Comparison of ENCODE assay signal across 12 cellular contexts in genomic region chr1:217494767-217495166, GRCh38.
DNase-seq lines count a peak whose midpoint lies in the region; ATAC-seq, FAIRE-seq and TF ChIP-seq lines count a peak whose summit lies in the region.
"Had no signal": no experiment of that assay in that cellular context is flagged by ENCODE, and none has a peak within 500 bp of the region (broad histone marks: within the 10 kb centered on the region; RNA-seq: fewer than 3 reads in every experiment).

No MANE protein-coding gene starts in this region.

- no peaks in the 10 kb centered on the region for H3K9me3 ChIP-seq in endodermal cell (ENCODE audit: control insufficient read depth, low read length)
- H3K9me3 ChIP-seq: right atrium auricular region had no signal

- H3K4me1 Mint-ChIP-seq in endodermal cell: peaks cover 9% of the 10 kb centered on the region

- peak; percentile 58 for ATAC-seq in GM19467 (IDR thresholded peaks at IDR 0.05; ENCODE audit: unreplicated experiment)
- peak; percentile 77 for ATAC-seq in HG02870 (IDR thresholded peaks at IDR 0.05; ENCODE audit: unreplicated experiment)
- peak; percentile 59 for ATAC-seq in HG03457 (IDR thresholded peaks at IDR 0.05; ENCODE audit: unreplicated experiment)

- 100% methylated on average over 2 of the region's 2 CpGs; no CpG with 5 or more reads in 1 of the 2 experiments for WGBS in endodermal cell (ENCODE audit: insufficient coverage in 1 of 2, insufficient read length in 1 of 2), 2 experiments

- H3K27ac Mint-ChIP-seq in endodermal cell: no peak overlapping the region

- H3K36me3 ChIP-seq in endodermal cell (ENCODE audit: control insufficient read depth, insufficient read depth, low read length): no peaks in the 10 kb centered on the region

- no peak for TF ChIP-seq CTCF in endodermal cell (conservative IDR thresholded peaks at IDR 0.05)

- H3K4me1 ChIP-seq in endodermal cell (ENCODE audit: control insufficient read depth, insufficient read depth, low read length): no peaks in the 10 kb centered on the region
- H3K4me1 ChIP-seq: right atrium auricular region had no signal

- FAIRE-seq in GM18507 (lab: Jason Lieb, UNC): peak; percentile 47
- FAIRE-seq: colon had no signal

- H3K9ac ChIP-seq in endodermal cell (ENCODE audit: extremely low read depth, low read length, poor library complexity, severe bottlenecking): no peak overlapping the region

- H3K27me3 ChIP-seq in endodermal cell (ENCODE audit: control insufficient read depth, insufficient read depth, low read length, poor library complexity, severe bottlenecking): no peaks in the 10 kb centered on the region
- H3K27me3 ChIP-seq: right atrium auricular region had no signal

- no peak overlapping the region for H3K27ac ChIP-seq in endodermal cell (ENCODE audit: low read depth, low read length)
- H3K27ac ChIP-seq: right atrium auricular region had no signal

- H3K4me3 Mint-ChIP-seq in endodermal cell: no peak overlapping the region

- no peaks in the 10 kb centered on the region for H3K27me3 Mint-ChIP-seq in endodermal cell (ENCODE audit: insufficient read depth)

- H3K36me3 Mint-ChIP-seq in endodermal cell (ENCODE audit: low read depth): peaks cover 12% of the 10 kb centered on the region

- no peak overlapping the region for H3K4me3 ChIP-seq in endodermal cell (ENCODE audit: low read length)
- H3K4me3 ChIP-seq: right atrium auricular region had no signal

- DNase-seq in GM18507 (ENCODE audit: extremely low spot score, insufficient read length, low read depth): no peak
- no peak for DNase-seq in NCI-H748 treated with DMSO at 0.1 percent for 48 hours (lab: John Stamatoyannopoulos, UW)
- DNase-seq in SKM-1 (lab: John Stamatoyannopoulos, UW; ENCODE audit: unreplicated experiment): no peak
- no peak for DNase-seq in NCI-H526 (lab: John Stamatoyannopoulos, UW)
- DNase-seq in endodermal cell: no peak
- DNase-seq: GOT3, trophoblast cell had no signal

- no peaks in the 10 kb centered on the region for H3K9me3 Mint-ChIP-seq in endodermal cell
